16 cellular contexts compared by ENCODE assay signal in the genomic region with DNA sequence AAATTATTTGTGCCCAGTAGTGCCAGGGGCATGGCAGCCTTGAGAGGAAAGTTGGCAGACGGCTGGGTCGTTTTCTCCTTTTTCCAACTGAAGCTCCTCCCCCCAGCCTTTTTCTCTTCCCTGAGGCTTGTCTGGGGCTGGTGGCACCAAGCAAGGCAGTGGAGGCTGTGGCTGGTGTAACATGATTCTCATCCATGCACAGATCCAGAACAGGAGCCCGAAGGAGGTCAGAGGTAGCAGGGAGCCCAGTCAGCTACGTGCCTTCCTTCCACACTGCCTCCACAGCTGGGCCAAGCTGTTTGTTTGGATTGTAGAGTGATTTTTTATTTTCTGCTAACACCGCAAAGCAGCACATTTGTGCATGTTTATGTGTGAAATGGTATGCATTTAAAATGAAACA.
"Had no signal": no experiment of that assay in that cellular context is flagged by ENCODE, and none has a peak within 500 bp of the region (broad histone marks: within the 10 kb centered on the region; RNA-seq: fewer than 3 reads in every experiment).

No MANE protein-coding gene starts in this region.

- H3K36me3 ChIP-seq: colonic mucosa, esophagus squamous epithelium, ovary, right atrium auricular region, upper lobe of left lung, vagina had no signal

- H3K36me3 Mint-ChIP-seq: naive thymus-derived CD8-positive, alpha-beta T cell had no signal

- H3K9me3 ChIP-seq: colonic mucosa, esophagus squamous epithelium, mucosa of descending colon, ovary, right atrium auricular region, upper lobe of left lung, vagina had no signal

- H3K9me3 Mint-ChIP-seq: naive thymus-derived CD8-positive, alpha-beta T cell; neural crest cell had no signal

- ATAC-seq: mucosa of descending colon; naive thymus-derived CD8-positive, alpha-beta T cell had no signal

- H3K4me1 ChIP-seq: colonic mucosa, esophagus squamous epithelium, upper lobe of left lung, vagina had no signal

- DNase-seq: colonic mucosa; dermis blood vessel endothelial cell; esophagus squamous epithelium; kidney; left cardiac atrium; mucosa of descending colon; naive thymus-derived CD8-positive, alpha-beta T cell; nucleus accumbens; ovary; small intestine; stimulated activated CD4-positive, alpha-beta T cell treated with anti-CD3 and anti-CD28 coated beads, Interleukin-12 subunit alpha, Interleukin-12 subunit beta, amount 100 ng/mL, for 4 hours; stimulated activated naive CD4-positive, alpha-beta T cell treated with Interleukin-2 at 50 U/mL for 16 hours; upper lobe of left lung had no signal

- H3K4me3 Mint-ChIP-seq: naive thymus-derived CD8-positive, alpha-beta T cell; neural crest cell had no signal

- H3K27me3 ChIP-seq: colonic mucosa, ovary, right atrium auricular region, upper lobe of left lung, vagina had no signal

- H3K4me1 Mint-ChIP-seq: naive thymus-derived CD8-positive, alpha-beta T cell had no signal

- H3K27ac ChIP-seq: colonic mucosa, esophagus squamous epithelium, ovary, right atrium auricular region, upper lobe of left lung, vagina had no signal

- H3K4me3 ChIP-seq: colonic mucosa, esophagus squamous epithelium, mucosa of descending colon, ovary, right atrium auricular region, upper lobe of left lung, vagina had no signal

- H3K27ac Mint-ChIP-seq: naive thymus-derived CD8-positive, alpha-beta T cell had no signal
